Comparison of ENCODE assay signal across 15 cellular contexts in the genomic region with DNA sequence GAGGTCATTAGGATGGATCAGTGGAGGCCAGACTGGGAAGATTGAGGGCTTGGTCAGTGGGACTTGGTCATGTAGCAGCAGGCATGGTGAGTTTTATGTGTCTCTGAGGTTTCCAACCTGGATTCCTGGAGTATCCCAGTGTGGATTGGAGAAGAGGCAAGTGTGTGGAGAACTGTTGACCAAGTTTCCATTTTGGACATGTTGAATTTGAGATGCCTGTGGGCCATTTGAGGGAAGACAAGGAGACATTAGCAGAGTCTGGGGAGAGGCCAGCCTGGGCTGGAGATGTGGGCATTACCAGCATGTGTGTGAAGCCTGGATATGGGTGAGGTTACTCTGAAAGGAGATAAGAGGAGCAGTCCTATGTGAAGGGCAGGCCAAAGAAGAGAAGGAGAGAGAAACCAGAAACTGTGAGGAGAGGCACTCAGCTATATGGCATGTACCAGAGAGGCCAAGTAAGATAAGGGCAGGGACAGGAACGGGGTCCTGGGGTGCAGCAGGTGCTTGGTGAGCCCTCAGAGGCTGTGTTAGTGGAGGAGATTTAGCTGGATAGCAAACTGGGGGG. TPM values are rescaled to one million over a fixed set of nuclear protein-coding genes. Genes with fewer than 3 reads are reported as not detected.
DNase-seq lines count a peak whose midpoint lies in the region; ATAC-seq, FAIRE-seq and TF ChIP-seq lines count a peak whose summit lies in the region.
"Had no signal": no experiment of that assay in that cellular context is flagged by ENCODE, and none has a peak within 500 bp of the region (broad histone marks: within the 10 kb centered on the region; RNA-seq: fewer than 3 reads in every experiment).

No MANE protein-coding gene starts in this region.

- H2AFZ ChIP-seq in OCI-LY3 (ENCODE audit: low read depth, low read length), result no peak overlapping the region

- no peak overlapping the region for H3K9ac ChIP-seq in OCI-LY3 (ENCODE audit: low read length)

- H4K20me1 ChIP-seq in OCI-LY3 (ENCODE audit: insufficient read depth, low read length), result peaks cover 49% of the 10 kb centered on the region

- FAIRE-seq in GM12891 (lab: Jason Lieb, UNC), result no peak
- FAIRE-seq: D721Med had no signal

- peak overlapping the region; percentile 76 for H3K27ac Mint-ChIP-seq in activated naive CD8-positive, alpha-beta T cell
- peak overlapping the region; percentile 63 to 81 for H3K27ac Mint-ChIP-seq in natural killer cell treated with Interleukin-12 subunit alpha and Interleukin-12 subunit beta and Interleukin-15 and Interleukin-18, amount 100 ng/mL, for 72 hours

- peaks cover 29% of the 10 kb centered on the region for H3K36me3 ChIP-seq in OCI-LY3 (replicated peaks; ENCODE audit: low read depth, low read length)

- peaks cover 37% of the 10 kb centered on the region for H3K4me1 ChIP-seq in OCI-LY3 (ENCODE audit: low read length)

- no peaks in the 10 kb centered on the region for H3K9me3 ChIP-seq in OCI-LY3 (ENCODE audit: insufficient read depth, low read length)
- H3K9me3 ChIP-seq: upper lobe of right lung had no signal

- peaks cover 59% of the 10 kb centered on the region for H3K4me1 Mint-ChIP-seq in activated T-cell treated with anti-CD3 and anti-CD28 coated beads, Interleukin-2, amount 50 U/mL, for 4 hours (ENCODE audit: low read depth)
- H3K4me1 Mint-ChIP-seq in activated naive CD8-positive, alpha-beta T cell (ENCODE audit: low read depth), result peaks cover 64% of the 10 kb centered on the region
- peaks cover 60 to 79% of the 10 kb centered on the region in 2 donors for H3K4me1 Mint-ChIP-seq in natural killer cell treated with Interleukin-12 subunit alpha and Interleukin-12 subunit beta and Interleukin-15 and Interleukin-18, amount 100 ng/mL, for 72 hours (ENCODE audit: low read depth in 2 of 2)

- peaks cover 34% of the 10 kb centered on the region for H3K36me3 Mint-ChIP-seq in activated T-cell treated with anti-CD3 and anti-CD28 coated beads, Interleukin-2, amount 50 U/mL, for 4 hours (ENCODE audit: insufficient read depth)
- peaks cover 6% of the 10 kb centered on the region for H3K36me3 Mint-ChIP-seq in activated naive CD8-positive, alpha-beta T cell
- peaks cover 14% of the 10 kb centered on the region for H3K36me3 Mint-ChIP-seq in natural killer cell treated with Interleukin-12 subunit alpha and Interleukin-12 subunit beta and Interleukin-15 and Interleukin-18, amount 100 ng/mL, for 72 hours

- DNase-seq in activated T-cell treated with anti-CD3 and anti-CD28 coated beads, Interleukin-2, amount 50 U/mL, for 4 hours, result no peak
- DNase-seq in activated T-cell treated with anti-CD3 and anti-CD28 coated beads for 4 hours (no peak), SIG-M5 treated with dmso at 0.1 percent for 504 hours (lab: John Stamatoyannopoulos, UW; ENCODE audit: unreplicated experiment) (no peak), NCI-H1930 (lab: John Stamatoyannopoulos, UW) (no peak), GM12891 (ENCODE audit: insufficient read length, low spot score) (no peak)
- DNase-seq in natural killer cell treated with Interleukin-12 subunit alpha and Interleukin-12 subunit beta and Interleukin-15 and Interleukin-18, amount 100 ng/mL, for 72 hours (ENCODE audit: low spot score), result no peak
- DNase-seq: anterior cingulate cortex; occipital lobe; stimulated activated CD4-positive, alpha-beta T cell treated with anti-CD3 and anti-CD28 coated beads, Interleukin-4, amount 100 ng/mL, for 1 hour; upper lobe of right lung had no signal

- no peak for ATAC-seq in activated T-cell treated with anti-CD3 and anti-CD28 coated beads, Interleukin-2, amount 50 U/mL, for 4 hours
- no peak for ATAC-seq in natural killer cell treated with Interleukin-12 subunit alpha and Interleukin-12 subunit beta and Interleukin-15 and Interleukin-18, amount 100 ng/mL, for 72 hours
- ATAC-seq: upper lobe of right lung had no signal

- peak overlapping the region; percentile 22 for H3K4me3 Mint-ChIP-seq in activated T-cell treated with anti-CD3 and anti-CD28 coated beads, Interleukin-2, amount 50 U/mL, for 4 hours
- peak overlapping the region; percentile 33 for H3K4me3 Mint-ChIP-seq in activated naive CD8-positive, alpha-beta T cell
- H3K4me3 Mint-ChIP-seq in natural killer cell treated with Interleukin-12 subunit alpha and Interleukin-12 subunit beta and Interleukin-15 and Interleukin-18, amount 100 ng/mL, for 72 hours, result peak overlapping the region; percentile 73

- no peaks in the 10 kb centered on the region for H3K9me3 Mint-ChIP-seq in activated T-cell treated with anti-CD3 and anti-CD28 coated beads, Interleukin-2, amount 50 U/mL, for 4 hours
- no peaks in the 10 kb centered on the region for H3K9me3 Mint-ChIP-seq in activated naive CD8-positive, alpha-beta T cell (ENCODE audit: low read depth)
- H3K9me3 Mint-ChIP-seq in natural killer cell treated with Interleukin-12 subunit alpha and Interleukin-12 subunit beta and Interleukin-15 and Interleukin-18, amount 100 ng/mL, for 72 hours, result no peaks in the 10 kb centered on the region

- H3K4me2 ChIP-seq in OCI-LY3 (ENCODE audit: low read length), result peak overlapping the region; percentile 62; the same call in 1 of the 2 replicates

- no peak overlapping the region for H3K4me3 ChIP-seq in OCI-LY3 (ENCODE audit: low read length)
- H3K4me3 ChIP-seq: upper lobe of right lung had no signal

- no peaks in the 10 kb centered on the region for H3K27me3 ChIP-seq in OCI-LY3 (ENCODE audit: low read depth, low read length)
- H3K27me3 ChIP-seq: upper lobe of right lung had no signal

- H3K27me3 Mint-ChIP-seq in activated T-cell treated with anti-CD3 and anti-CD28 coated beads, Interleukin-2, amount 50 U/mL, for 4 hours (ENCODE audit: low read depth), result no peaks in the 10 kb centered on the region
- H3K27me3 Mint-ChIP-seq in activated naive CD8-positive, alpha-beta T cell, result no peaks in the 10 kb centered on the region
- H3K27me3 Mint-ChIP-seq in natural killer cell treated with Interleukin-12 subunit alpha and Interleukin-12 subunit beta and Interleukin-15 and Interleukin-18, amount 100 ng/mL, for 72 hours, result no peaks in the 10 kb centered on the region

- no peak for TF ChIP-seq POLR2A in GM12891 (IDR thresholded peaks at IDR 0.05; ENCODE audit: low read depth, low read length)

- H3K79me2 ChIP-seq in OCI-LY3 (ENCODE audit: low read length), result peaks cover 74% of the 10 kb centered on the region

- TF ChIP-seq CTCF in OCI-LY3 (IDR thresholded peaks at IDR 0.05; ENCODE audit: low read depth, low read length), result no peak

- no peak overlapping the region for H3K27ac ChIP-seq in OCI-LY3 (ENCODE audit: low read length)
- H3K27ac ChIP-seq: upper lobe of right lung had no signal

TF ChIP-seq in GM12891, 5 proteins besides CTCF, POLR2A, EP300 and RAD21:
- TF ChIP-seq PAX5 (IDR thresholded peaks at IDR 0.05; ENCODE audit: insufficient read depth, low read length, severe bottlenecking), result no peak
- TF ChIP-seq POU2F2 (IDR thresholded peaks at IDR 0.05; ENCODE audit: low read depth, low read length), result no peak
- no peak for TF ChIP-seq TAF1 (IDR thresholded peaks at IDR 0.05; ENCODE audit: low read depth, low read length)
- no peak for TF ChIP-seq SPI1 (IDR thresholded peaks at IDR 0.05; ENCODE audit: low read depth, low read length)
- TF ChIP-seq POLR2AphosphoS5 (IDR thresholded peaks at IDR 0.05; ENCODE audit: low read depth, low read length), result no peak

RNA-seq across cellular contexts. Expression of a gene that starts 4.3 kb away (rescaled TPM):
- 10 to 100 TPM; 64.7 to 69.1 (median 65.3) TPM for total RNA-seq in activated T-cell treated with anti-CD3 and anti-CD28 coated beads, Interleukin-2, amount 50 U/mL, for 4 hours
- 10 to 100 TPM; 42.1 to 44.5 TPM for total RNA-seq in natural killer cell treated with Interleukin-12 subunit alpha and Interleukin-12 subunit beta and Interleukin-15 and Interleukin-18, amount 100 ng/mL, for 72 hours
- polyA plus RNA-seq in GM12891 (2012; ENCODE audit: low read depth, missing spikeins), result 28.4 TPM

RNA-seq across cellular contexts. Expression of a gene that starts 19.0 kb away (rescaled TPM):
- total RNA-seq in activated T-cell treated with anti-CD3 and anti-CD28 coated beads, Interleukin-2, amount 50 U/mL, for 4 hours, result 1,000 to 10,000 TPM; 2,416 to 2,801 (median 2,677) TPM
- 1,000 to 10,000 TPM; 1,441 to 1,468 TPM for total RNA-seq in natural killer cell treated with Interleukin-12 subunit alpha and Interleukin-12 subunit beta and Interleukin-15 and Interleukin-18, amount 100 ng/mL, for 72 hours
- polyA plus RNA-seq in GM12891 (2012; ENCODE audit: low read depth, missing spikeins), result 3,537 TPM

RNA-seq across cellular contexts. Expression of a gene that starts 58.0 kb away (rescaled TPM):
- 1 to 10 TPM in 1 of 3 donors, under 1 TPM in 2; 0.40 to 1.4 (median 0.87) TPM for total RNA-seq in activated T-cell treated with anti-CD3 and anti-CD28 coated beads, Interleukin-2, amount 50 U/mL, for 4 hours
- total RNA-seq in natural killer cell treated with Interleukin-12 subunit alpha and Interleukin-12 subunit beta and Interleukin-15 and Interleukin-18, amount 100 ng/mL, for 72 hours, result under 1 TPM in 1 of 2 donors, not detected in 1; 0.45 TPM
- polyA plus RNA-seq in GM12891 (2012; ENCODE audit: low read depth, missing spikeins), result 4.6 TPM
- total RNA-seq: M059J, occipital lobe, upper lobe of right lung had no signal
- polyA plus RNA-seq: AG04450 had no signal

Comparison
In these comparisons a context has a peak if more than half of its experiments do, and no peak if none do; other contexts are left out.
1. H3K4me3 Mint-ChIP-seq: peak in every context shown above with its lines; median percentile 73 in natural killer cell treated with Interleukin-12 subunit alpha and Interleukin-12 subunit beta and Interleukin-15 and Interleukin-18, amount 100 ng/mL, for 72 hours; 33 in activated naive CD8-positive, alpha-beta T cell; 22 in activated T-cell treated with anti-CD3 and anti-CD28 coated beads, Interleukin-2, amount 50 U/mL, for 4 hours.